Comparison of ENCODE assay signal across 1 cellular context in the genomic region with DNA sequence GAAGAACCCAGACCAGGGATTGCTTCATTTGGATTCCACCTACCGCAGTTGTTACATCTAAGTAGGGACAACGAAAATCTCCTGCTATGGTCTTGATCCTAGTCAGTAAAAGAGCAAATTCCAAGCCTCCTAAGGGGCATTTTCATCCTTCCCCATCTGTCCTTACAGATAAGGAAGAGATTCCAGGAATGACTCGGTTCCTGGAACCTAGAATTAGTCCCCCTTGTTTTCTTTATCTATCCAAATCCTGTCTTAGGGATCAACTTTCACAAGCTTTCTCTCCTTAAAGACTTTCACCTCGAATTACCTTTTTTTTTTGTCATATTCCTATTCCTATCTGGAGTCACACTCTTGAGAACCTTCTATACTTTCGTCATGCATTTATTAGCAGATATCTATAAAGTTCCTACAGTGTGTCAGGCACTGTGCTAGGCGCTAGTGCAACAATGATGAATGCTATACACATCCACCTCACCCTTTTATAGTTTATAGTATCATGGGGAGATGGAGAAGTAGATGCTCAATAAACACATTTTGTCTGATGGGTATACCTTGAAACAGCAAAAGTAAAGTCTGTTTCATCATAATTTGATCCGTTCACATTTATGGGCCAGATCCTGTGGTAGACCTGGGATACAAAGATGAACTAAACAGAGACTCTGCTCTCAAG.
A peak's percentile ranks its signal among the peaks of the same experiment; 100 is the strongest.
TF ChIP-seq lines count a peak whose summit lies in the region.

No MANE protein-coding gene starts in this region.

TF ChIP-seq in K562, 482 proteins besides CTCF, POLR2A, EP300 and RAD21 (continued from another document and continues in another):
- TF ChIP-seq, protein P1, sequence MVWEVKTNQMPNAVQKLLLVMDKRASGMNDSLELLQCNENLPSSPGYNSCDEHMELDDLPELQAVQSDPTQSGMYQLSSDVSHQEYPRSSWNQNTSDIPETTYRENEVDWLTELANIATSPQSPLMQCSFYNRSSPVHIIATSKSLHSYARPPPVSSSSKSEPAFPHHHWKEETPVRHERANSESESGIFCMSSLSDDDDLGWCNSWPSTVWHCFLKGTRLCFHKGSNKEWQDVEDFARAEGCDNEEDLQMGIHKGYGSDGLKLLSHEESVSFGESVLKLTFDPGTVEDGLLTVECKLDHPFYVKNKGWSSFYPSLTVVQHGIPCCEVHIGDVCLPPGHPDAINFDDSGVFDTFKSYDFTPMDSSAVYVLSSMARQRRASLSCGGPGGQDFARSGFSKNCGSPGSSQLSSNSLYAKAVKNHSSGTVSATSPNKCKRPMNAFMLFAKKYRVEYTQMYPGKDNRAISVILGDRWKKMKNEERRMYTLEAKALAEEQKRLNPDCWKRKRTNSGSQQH (CRISPR knock-in tag; IDR thresholded peaks at IDR 0.05), result no peak
- no peak for TF ChIP-seq ZNF143 (CRISPR knock-in tag; IDR thresholded peaks at IDR 0.05)
- TF ChIP-seq, protein P2, sequence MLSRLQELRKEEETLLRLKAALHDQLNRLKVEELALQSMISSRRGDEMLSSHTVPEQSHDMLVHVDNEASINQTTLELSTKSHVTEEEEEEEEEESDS (CRISPR knock-in tag; IDR thresholded peaks at IDR 0.05), result no peak
- TF ChIP-seq BHLHE40 (IDR thresholded peaks at IDR 0.05; ENCODE audit: low read length), result no peak
- no peak for TF ChIP-seq ILK (tag; IDR thresholded peaks at IDR 0.05; ENCODE audit: borderline replicate concordance, low read depth)
- no peak for TF ChIP-seq POLR2G (IDR thresholded peaks at IDR 0.05; ENCODE audit: low read depth, low read length)
- no peak for TF ChIP-seq TBP (optimal IDR thresholded peaks at IDR 0.05; ENCODE audit: low read depth, low read length)
- TF ChIP-seq ELF4 (CRISPR knock-in tag; IDR thresholded peaks at IDR 0.05), result no peak
- TF ChIP-seq MCM2 (IDR thresholded peaks at IDR 0.05; ENCODE audit: low read depth), result no peak
- no peak for TF ChIP-seq KAT7 (CRISPR knock-in tag; IDR thresholded peaks at IDR 0.05; ENCODE audit: borderline replicate concordance)
- no peak for TF ChIP-seq GABPA (tag; conservative IDR thresholded peaks at IDR 0.05; ENCODE audit: low read depth)
- no peak for TF ChIP-seq CCAR2 (IDR thresholded peaks at IDR 0.05; ENCODE audit: low read depth, low read length)
- no peak for TF ChIP-seq FOXJ2 (tag; IDR thresholded peaks at IDR 0.05)
- TF ChIP-seq, protein P3, sequence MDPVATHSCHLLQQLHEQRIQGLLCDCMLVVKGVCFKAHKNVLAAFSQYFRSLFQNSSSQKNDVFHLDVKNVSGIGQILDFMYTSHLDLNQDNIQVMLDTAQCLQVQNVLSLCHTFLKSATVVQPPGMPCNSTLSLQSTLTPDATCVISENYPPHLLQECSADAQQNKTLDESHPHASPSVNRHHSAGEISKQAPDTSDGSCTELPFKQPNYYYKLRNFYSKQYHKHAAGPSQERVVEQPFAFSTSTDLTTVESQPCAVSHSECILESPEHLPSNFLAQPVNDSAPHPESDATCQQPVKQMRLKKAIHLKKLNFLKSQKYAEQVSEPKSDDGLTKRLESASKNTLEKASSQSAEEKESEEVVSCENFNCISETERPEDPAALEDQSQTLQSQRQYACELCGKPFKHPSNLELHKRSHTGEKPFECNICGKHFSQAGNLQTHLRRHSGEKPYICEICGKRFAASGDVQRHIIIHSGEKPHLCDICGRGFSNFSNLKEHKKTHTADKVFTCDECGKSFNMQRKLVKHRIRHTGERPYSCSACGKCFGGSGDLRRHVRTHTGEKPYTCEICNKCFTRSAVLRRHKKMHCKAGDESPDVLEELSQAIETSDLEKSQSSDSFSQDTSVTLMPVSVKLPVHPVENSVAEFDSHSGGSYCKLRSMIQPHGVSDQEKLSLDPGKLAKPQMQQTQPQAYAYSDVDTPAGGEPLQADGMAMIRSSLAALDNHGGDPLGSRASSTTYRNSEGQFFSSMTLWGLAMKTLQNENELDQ (CRISPR knock-in tag; IDR thresholded peaks at IDR 0.05; ENCODE audit: borderline replicate concordance), result no peak
- no peak for TF ChIP-seq ZNF133 (CRISPR knock-in tag; IDR thresholded peaks at IDR 0.05)
- no peak for TF ChIP-seq ZNF212 (CRISPR knock-in tag; IDR thresholded peaks at IDR 0.05)
- TF ChIP-seq POU5F1 (IDR thresholded peaks at IDR 0.05; ENCODE audit: borderline replicate concordance, low read depth, low read length, partially characterized antibody), result no peak
- TF ChIP-seq KLF13 (tag; IDR thresholded peaks at IDR 0.05; ENCODE audit: borderline replicate concordance, low read depth), result no peak
- peak; percentile 69 for TF ChIP-seq SOX6 (IDR thresholded peaks at IDR 0.05)
- no peak for TF ChIP-seq CBFB (CRISPR knock-in tag; IDR thresholded peaks at IDR 0.05)
- no peak for TF ChIP-seq SAFB (IDR thresholded peaks at IDR 0.05; ENCODE audit: borderline replicate concordance, low read depth, low read length)
- no peak for TF ChIP-seq RBM34 (IDR thresholded peaks at IDR 0.05; ENCODE audit: borderline replicate concordance, insufficient read depth, low read length)
- TF ChIP-seq SRSF1 (IDR thresholded peaks at IDR 0.05; ENCODE audit: low read depth, low read length), result no peak
- no peak for TF ChIP-seq ZFP1 (CRISPR knock-in tag; IDR thresholded peaks at IDR 0.05)
- TF ChIP-seq, protein P4, sequence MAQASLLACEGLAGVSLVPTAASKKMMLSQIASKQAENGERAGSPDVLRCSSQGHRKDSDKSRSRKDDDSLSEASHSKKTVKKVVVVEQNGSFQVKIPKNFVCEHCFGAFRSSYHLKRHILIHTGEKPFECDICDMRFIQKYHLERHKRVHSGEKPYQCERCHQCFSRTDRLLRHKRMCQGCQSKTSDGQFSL (CRISPR knock-in tag; IDR thresholded peaks at IDR 0.05), result no peak
- TF ChIP-seq, protein P4 (tag; IDR thresholded peaks at IDR 0.05), result no peak
- TF ChIP-seq, protein P5, sequence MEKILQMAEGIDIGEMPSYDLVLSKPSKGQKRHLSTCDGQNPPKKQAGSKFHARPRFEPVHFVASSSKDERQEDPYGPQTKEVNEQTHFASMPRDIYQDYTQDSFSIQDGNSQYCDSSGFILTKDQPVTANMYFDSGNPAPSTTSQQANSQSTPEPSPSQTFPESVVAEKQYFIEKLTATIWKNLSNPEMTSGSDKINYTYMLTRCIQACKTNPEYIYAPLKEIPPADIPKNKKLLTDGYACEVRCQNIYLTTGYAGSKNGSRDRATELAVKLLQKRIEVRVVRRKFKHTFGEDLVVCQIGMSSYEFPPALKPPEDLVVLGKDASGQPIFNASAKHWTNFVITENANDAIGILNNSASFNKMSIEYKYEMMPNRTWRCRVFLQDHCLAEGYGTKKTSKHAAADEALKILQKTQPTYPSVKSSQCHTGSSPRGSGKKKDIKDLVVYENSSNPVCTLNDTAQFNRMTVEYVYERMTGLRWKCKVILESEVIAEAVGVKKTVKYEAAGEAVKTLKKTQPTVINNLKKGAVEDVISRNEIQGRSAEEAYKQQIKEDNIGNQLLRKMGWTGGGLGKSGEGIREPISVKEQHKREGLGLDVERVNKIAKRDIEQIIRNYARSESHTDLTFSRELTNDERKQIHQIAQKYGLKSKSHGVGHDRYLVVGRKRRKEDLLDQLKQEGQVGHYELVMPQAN (IDR thresholded peaks at IDR 0.05; ENCODE audit: borderline replicate concordance), result no peak
- no peak for TF ChIP-seq KDM4B (IDR thresholded peaks at IDR 0.05; ENCODE audit: borderline replicate concordance in 2 of 2, low read depth in 1 of 2)
- peak; percentile 84 for TF ChIP-seq CBFA2T3 (IDR thresholded peaks at IDR 0.05)
- peak; percentile 83 for TF ChIP-seq TCF3 (CRISPR knock-in tag; IDR thresholded peaks at IDR 0.05)
- TF ChIP-seq EGR1 (conservative IDR thresholded peaks at IDR 0.05), result no peak
- no peak for TF ChIP-seq ZNF57 (CRISPR knock-in tag; IDR thresholded peaks at IDR 0.05)
- TF ChIP-seq GABPB1 (CRISPR knock-in tag; IDR thresholded peaks at IDR 0.05), result no peak
- TF ChIP-seq, protein P6, sequence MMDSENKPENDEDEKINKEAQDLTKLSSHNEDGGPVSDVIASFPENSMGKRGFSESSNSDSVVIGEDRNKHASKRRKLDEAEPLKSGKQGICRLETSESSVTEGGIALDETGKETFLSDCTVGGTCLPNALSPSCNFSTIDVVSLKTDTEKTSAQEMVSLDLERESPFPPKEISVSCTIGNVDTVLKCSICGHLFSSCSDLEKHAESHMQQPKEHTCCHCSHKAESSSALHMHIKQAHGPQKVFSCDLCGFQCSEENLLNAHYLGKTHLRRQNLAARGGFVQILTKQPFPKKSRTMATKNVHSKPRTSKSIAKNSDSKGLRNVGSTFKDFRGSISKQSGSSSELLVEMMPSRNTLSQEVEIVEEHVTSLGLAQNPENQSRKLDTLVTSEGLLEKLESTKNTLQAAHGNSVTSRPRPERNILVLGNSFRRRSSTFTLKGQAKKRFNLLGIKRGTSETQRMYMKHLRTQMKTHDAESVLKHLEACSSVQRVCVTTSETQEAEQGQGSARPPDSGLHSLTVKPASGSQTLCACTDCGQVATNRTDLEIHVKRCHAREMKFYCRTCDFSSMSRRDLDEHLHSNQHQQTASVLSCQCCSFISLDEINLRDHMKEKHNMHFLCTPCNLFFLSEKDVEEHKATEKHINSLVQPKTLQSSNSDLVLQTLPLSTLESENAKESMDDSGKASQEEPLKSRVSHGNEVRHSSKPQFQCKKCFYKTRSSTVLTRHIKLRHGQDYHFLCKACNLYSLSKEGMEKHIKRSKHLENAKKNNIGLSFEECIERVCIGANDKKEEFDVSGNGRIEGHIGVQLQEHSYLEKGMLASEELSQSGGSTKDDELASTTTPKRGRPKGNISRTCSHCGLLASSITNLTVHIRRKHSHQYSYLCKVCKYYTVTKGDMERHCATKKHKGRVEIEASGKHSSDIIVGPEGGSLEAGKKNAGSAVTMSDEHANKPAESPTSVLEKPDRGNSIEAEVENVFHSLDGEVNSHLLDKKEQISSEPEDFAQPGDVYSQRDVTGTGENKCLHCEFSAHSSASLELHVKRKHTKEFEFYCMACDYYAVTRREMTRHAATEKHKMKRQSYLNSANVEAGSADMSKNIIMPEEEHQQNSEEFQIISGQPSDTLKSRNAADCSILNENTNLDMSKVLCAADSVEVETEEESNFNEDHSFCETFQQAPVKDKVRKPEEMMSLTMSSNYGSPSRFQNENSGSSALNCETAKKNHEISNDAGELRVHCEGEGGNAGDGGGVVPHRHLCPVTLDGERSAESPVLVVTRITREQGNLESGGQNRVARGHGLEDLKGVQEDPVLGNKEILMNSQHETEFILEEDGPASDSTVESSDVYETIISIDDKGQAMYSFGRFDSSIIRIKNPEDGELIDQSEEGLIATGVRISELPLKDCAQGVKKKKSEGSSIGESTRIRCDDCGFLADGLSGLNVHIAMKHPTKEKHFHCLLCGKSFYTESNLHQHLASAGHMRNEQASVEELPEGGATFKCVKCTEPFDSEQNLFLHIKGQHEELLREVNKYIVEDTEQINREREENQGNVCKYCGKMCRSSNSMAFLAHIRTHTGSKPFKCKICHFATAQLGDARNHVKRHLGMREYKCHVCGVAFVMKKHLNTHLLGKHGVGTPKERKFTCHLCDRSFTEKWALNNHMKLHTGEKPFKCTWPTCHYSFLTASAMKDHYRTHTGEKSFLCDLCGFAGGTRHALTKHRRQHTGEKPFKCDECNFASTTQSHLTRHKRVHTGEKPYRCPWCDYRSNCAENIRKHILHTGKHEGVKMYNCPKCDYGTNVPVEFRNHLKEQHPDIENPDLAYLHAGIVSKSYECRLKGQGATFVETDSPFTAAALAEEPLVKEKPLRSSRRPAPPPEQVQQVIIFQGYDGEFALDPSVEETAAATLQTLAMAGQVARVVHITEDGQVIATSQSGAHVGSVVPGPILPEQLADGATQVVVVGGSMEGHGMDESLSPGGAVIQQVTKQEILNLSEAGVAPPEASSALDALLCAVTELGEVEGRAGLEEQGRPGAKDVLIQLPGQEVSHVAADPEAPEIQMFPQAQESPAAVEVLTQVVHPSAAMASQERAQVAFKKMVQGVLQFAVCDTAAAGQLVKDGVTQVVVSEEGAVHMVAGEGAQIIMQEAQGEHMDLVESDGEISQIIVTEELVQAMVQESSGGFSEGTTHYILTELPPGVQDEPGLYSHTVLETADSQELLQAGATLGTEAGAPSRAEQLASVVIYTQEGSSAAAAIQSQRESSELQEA (IDR thresholded peaks at IDR 0.05; ENCODE audit: low read depth), result no peak
- TF ChIP-seq ESRRA (IDR thresholded peaks at IDR 0.05; ENCODE audit: borderline replicate concordance, low read depth), result no peak
- TF ChIP-seq, protein P7, sequence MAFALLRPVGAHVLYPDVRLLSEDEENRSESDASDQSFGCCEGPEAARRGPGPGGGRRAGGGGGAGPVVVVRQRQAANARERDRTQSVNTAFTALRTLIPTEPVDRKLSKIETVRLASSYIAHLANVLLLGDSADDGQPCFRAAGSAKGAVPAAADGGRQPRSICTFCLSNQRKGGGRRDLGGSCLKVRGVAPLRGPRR (CRISPR knock-in tag; IDR thresholded peaks at IDR 0.05), result no peak
- no peak for TF ChIP-seq NRF1 (conservative IDR thresholded peaks at IDR 0.05 in 1 of 2, IDR thresholded peaks at IDR 0.05 in 1 of 2)
- TF ChIP-seq ADNP (tag; IDR thresholded peaks at IDR 0.05), result peak; percentile 96
- TF ChIP-seq RBM25 (IDR thresholded peaks at IDR 0.05; ENCODE audit: low read depth, low read length, severe bottlenecking), result peak; percentile 93
- TF ChIP-seq, protein P8, sequence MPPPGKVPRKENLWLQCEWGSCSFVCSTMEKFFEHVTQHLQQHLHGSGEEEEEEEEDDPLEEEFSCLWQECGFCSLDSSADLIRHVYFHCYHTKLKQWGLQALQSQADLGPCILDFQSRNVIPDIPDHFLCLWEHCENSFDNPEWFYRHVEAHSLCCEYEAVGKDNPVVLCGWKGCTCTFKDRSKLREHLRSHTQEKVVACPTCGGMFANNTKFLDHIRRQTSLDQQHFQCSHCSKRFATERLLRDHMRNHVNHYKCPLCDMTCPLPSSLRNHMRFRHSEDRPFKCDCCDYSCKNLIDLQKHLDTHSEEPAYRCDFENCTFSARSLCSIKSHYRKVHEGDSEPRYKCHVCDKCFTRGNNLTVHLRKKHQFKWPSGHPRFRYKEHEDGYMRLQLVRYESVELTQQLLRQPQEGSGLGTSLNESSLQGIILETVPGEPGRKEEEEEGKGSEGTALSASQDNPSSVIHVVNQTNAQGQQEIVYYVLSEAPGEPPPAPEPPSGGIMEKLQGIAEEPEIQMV (tag; conservative IDR thresholded peaks at IDR 0.05; ENCODE audit: low read depth), result no peak
- no peak for TF ChIP-seq DIDO1 (tag; IDR thresholded peaks at IDR 0.05; ENCODE audit: low read depth)
- no peak for TF ChIP-seq HEY1 (CRISPR knock-in tag; IDR thresholded peaks at IDR 0.05; ENCODE audit: borderline replicate concordance)
- no peak for TF ChIP-seq HNRNPK (IDR thresholded peaks at IDR 0.05; ENCODE audit: low read depth, low read length, poor library complexity, severe bottlenecking)
- no peak for TF ChIP-seq JUNB (CRISPR knock-in tag; conservative IDR thresholded peaks at IDR 0.05)
- no peak for TF ChIP-seq TCF7 (IDR thresholded peaks at IDR 0.05; ENCODE audit: borderline replicate concordance)
- no peak for TF ChIP-seq ERF (CRISPR knock-in tag; IDR thresholded peaks at IDR 0.05)
